12 cellular contexts compared by ENCODE assay signal in genomic region chr5:1480217-1480616, GRCh38. TPM values are rescaled to one million over a fixed set of nuclear protein-coding genes. Genes with fewer than 3 reads are reported as not detected.
A peak's percentile ranks its signal among the peaks of the same experiment; 100 is the strongest.
DNase-seq lines count a peak whose midpoint lies in the region; ATAC-seq and TF ChIP-seq lines count a peak whose summit lies in the region.
"Had no signal": no experiment of that assay in that cellular context is flagged by ENCODE, and none has a peak within 500 bp of the region (broad histone marks: within the 10 kb centered on the region; RNA-seq: fewer than 3 reads in every experiment).

No MANE protein-coding gene starts in this region.

- no peaks in the 10 kb centered on the region for H3K36me3 Mint-ChIP-seq in natural killer cell treated with Interleukin-12 subunit alpha and Interleukin-12 subunit beta and Interleukin-15 and Interleukin-18, amount 100 ng/mL, for 72 hours

- peak overlapping the region in 7 of 11 experiments; percentile 14 to 63 (median 28); a peak in 8 of 22 replicates for H3K9ac ChIP-seq in BLaER1 treated with 17β-estradiol and CSF1 and Interleukin-3, amounts not matched to agents 10 nM and 100 nM

- peaks cover 79 to 95% (median 84%) of the 10 kb centered on the region in 10 experiments for H3K4me1 ChIP-seq in BLaER1 treated with 17β-estradiol and CSF1 and Interleukin-3, amounts not matched to agents 10 nM and 100 nM

- ATAC-seq in natural killer cell treated with Interleukin-12 subunit alpha and Interleukin-12 subunit beta and Interleukin-15 and Interleukin-18, amount 100 ng/mL, for 72 hours, result no peak

- H3K4me3 ChIP-seq in BLaER1 treated with 17β-estradiol and CSF1 and Interleukin-3, amounts not matched to agents 10 nM and 100 nM, result no peak overlapping the region
- no peak overlapping the region for H3K4me3 ChIP-seq in fibroblast of villous mesenchyme (ENCODE audit: low read depth, low read length)

- peaks cover 20 to 51% (median 41%) of the 10 kb centered on the region in 11 experiments; a peak in 21 of 22 replicates for H3K36me3 ChIP-seq in BLaER1 treated with 17β-estradiol and CSF1 and Interleukin-3, amounts not matched to agents 10 nM and 100 nM

- H3K27me3 Mint-ChIP-seq in natural killer cell treated with Interleukin-12 subunit alpha and Interleukin-12 subunit beta and Interleukin-15 and Interleukin-18, amount 100 ng/mL, for 72 hours, result no peaks in the 10 kb centered on the region

- peaks cover 0 to 7% (median 0%) of the 10 kb centered on the region in 11 experiments; a peak in 2 of 22 replicates for H3K27me3 ChIP-seq in BLaER1 treated with 17β-estradiol and CSF1 and Interleukin-3, amounts not matched to agents 10 nM and 100 nM

- no peaks in the 10 kb centered on the region for H3K9me3 Mint-ChIP-seq in natural killer cell treated with Interleukin-12 subunit alpha and Interleukin-12 subunit beta and Interleukin-15 and Interleukin-18, amount 100 ng/mL, for 72 hours

- H3K27ac Mint-ChIP-seq in natural killer cell treated with Interleukin-12 subunit alpha and Interleukin-12 subunit beta and Interleukin-15 and Interleukin-18, amount 100 ng/mL, for 72 hours, result peak overlapping the region; percentile 42 to 59

- H3K9me3 ChIP-seq in BLaER1 treated with 17β-estradiol and CSF1 and Interleukin-3, amounts not matched to agents 10 nM and 100 nM (replicated peaks in 1 of 11), result peaks cover 0 to 10% (median 0%) of the 10 kb centered on the region in 11 experiments; a peak in 2 of 22 replicates

- H4K20me1 ChIP-seq in BLaER1 treated with 17β-estradiol and CSF1 and Interleukin-3, amounts not matched to agents 10 nM and 100 nM, result peaks cover 0 to 62% (median 42%) of the 10 kb centered on the region in 11 experiments; a peak in 21 of 22 replicates

- peaks cover 6 to 28% of the 10 kb centered on the region in 2 donors for H3K4me1 Mint-ChIP-seq in natural killer cell treated with Interleukin-12 subunit alpha and Interleukin-12 subunit beta and Interleukin-15 and Interleukin-18, amount 100 ng/mL, for 72 hours (ENCODE audit: low read depth in 2 of 2)

- peak overlapping the region; percentile 72 to 93 (median 82) for H3K4me2 ChIP-seq in BLaER1 treated with 17β-estradiol and CSF1 and Interleukin-3, amounts not matched to agents 10 nM and 100 nM

- H3K4me3 Mint-ChIP-seq in natural killer cell treated with Interleukin-12 subunit alpha and Interleukin-12 subunit beta and Interleukin-15 and Interleukin-18, amount 100 ng/mL, for 72 hours, result no peak overlapping the region

- DNase-seq in NOMO-1 (lab: John Stamatoyannopoulos, UW; ENCODE audit: unreplicated experiment in 2 of 2), result peak; percentile 79 to 82
- peak; percentile 55 for DNase-seq in fibroblast of villous mesenchyme (ENCODE audit: low read depth)
- DNase-seq in natural killer cell treated with Interleukin-12 subunit alpha and Interleukin-12 subunit beta and Interleukin-15 and Interleukin-18, amount 100 ng/mL, for 72 hours (ENCODE audit: low spot score), result no peak
- DNase-seq in COLO829 (ENCODE audit: low spot score), result no peak
- DNase-seq in NCI-H2171 (lab: John Stamatoyannopoulos, UW), result no peak
- no peak for DNase-seq in T1000 (lab: John Stamatoyannopoulos, UW)
- DNase-seq in NCI-H2227 (lab: John Stamatoyannopoulos, UW; ENCODE audit: unreplicated experiment), result no peak
- DNase-seq: Calu3, GOT3, kidney glomerular epithelial cell had no signal

- no peak for TF ChIP-seq CTCF in fibroblast of villous mesenchyme (IDR thresholded peaks at IDR 0.05; ENCODE audit: insufficient read depth, low read depth, low read length)

- peak overlapping the region in 6 of 11 experiments; percentile 7 to 76 (median 38); a peak in 9 of 22 replicates for H3K27ac ChIP-seq in BLaER1 treated with 17β-estradiol and CSF1 and Interleukin-3, amounts not matched to agents 10 nM and 100 nM
- H3K27ac ChIP-seq: epithelial cell of prostate had no signal

RNA-seq across cellular contexts. Expression of gene SLC6A3, which starts 35.0 kb away (rescaled TPM):
- total RNA-seq in fibroblast of villous mesenchyme, result not detected in 2 replicates
- not detected for total RNA-seq in natural killer cell treated with Interleukin-12 subunit alpha and Interleukin-12 subunit beta and Interleukin-15 and Interleukin-18, amount 100 ng/mL, for 72 hours
- total RNA-seq: Calu3 had no signal

RNA-seq across cellular contexts. Expression of gene LPCAT1, which starts 43.5 kb away (rescaled TPM):
- 35.8 and 57.4 TPM in 2 replicates for total RNA-seq in fibroblast of villous mesenchyme
- total RNA-seq in natural killer cell treated with Interleukin-12 subunit alpha and Interleukin-12 subunit beta and Interleukin-15 and Interleukin-18, amount 100 ng/mL, for 72 hours, result 100 to 1,000 TPM in 1 of 2 donors, 10 to 100 TPM in 1; 90.0 to 179 TPM

Comparison
In these comparisons a context has a peak if more than half of its experiments do, and no peak if none do; other contexts are left out.
1. DNase-seq: peak in NOMO-1 (2 of 2) and fibroblast of villous mesenchyme (single experiment); none in natural killer cell treated with Interleukin-12 subunit alpha and Interleukin-12 subunit beta and Interleukin-15 and Interleukin-18, amount 100 ng/mL, for 72 hours (single experiment), COLO829 (single experiment), NCI-H2171 (single experiment), T1000 (single experiment) and NCI-H2227 (single experiment).